ENCODE assay signal across 12 cellular contexts in the genomic region with DNA sequence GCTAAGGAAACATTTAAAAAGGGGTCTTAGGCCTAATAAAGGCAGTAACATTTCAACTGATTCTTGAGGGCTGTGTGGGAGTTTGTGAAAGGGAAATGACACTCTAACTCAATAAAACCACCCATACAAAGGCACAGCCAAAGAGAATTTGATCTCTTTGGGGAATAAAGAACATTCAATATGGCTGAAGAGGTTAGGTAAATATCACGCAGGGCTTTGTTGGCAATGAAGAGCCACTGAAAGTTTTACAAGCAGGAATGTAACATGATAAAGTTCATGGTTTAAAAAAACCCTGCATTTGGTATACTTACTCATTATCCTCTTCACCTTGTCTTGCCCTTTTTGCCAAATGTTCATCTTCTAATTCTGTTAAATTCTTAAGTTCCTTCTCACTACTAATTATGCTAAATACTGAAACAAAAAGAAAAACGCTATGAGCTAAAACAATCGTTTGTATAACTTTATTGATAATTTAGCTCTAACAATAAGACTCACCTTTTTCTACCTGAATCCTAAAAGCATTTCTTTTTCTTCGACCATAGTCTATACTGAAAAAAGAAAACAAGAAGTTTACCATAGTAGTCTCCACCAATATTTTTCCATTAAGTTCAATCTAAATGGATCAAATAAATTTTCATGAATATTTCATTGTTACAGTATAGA. TPM values are rescaled to one million over a fixed set of nuclear protein-coding genes. Genes with fewer than 3 reads are reported as not detected.
DNase-seq lines count a peak whose midpoint lies in the region; ATAC-seq lines count a peak whose summit lies in the region.
"Had no signal": no experiment of that assay in that cellular context is flagged by ENCODE, and none has a peak within 500 bp of the region (broad histone marks: within the 10 kb centered on the region; RNA-seq: fewer than 3 reads in every experiment).

No MANE protein-coding gene starts in this region.

- peak; percentile 90 for DNase-seq in DMS153 (lab: John Stamatoyannopoulos, UW)
- peak; percentile 85 for DNase-seq in NCI-H1092 treated with DMSO at 0.1 percent for 48 hours (lab: John Stamatoyannopoulos, UW)
- peak; percentile 80 for DNase-seq in NCI-H345 treated with DMSO at 0.1 percent for 48 hours (lab: John Stamatoyannopoulos, UW; ENCODE audit: unreplicated experiment)
- DNase-seq in left colon = no peak
- DNase-seq in nucleus accumbens (lab: John Stamatoyannopoulos, UW) = no peak
- DNase-seq in stimulated activated CD4-positive, alpha-beta T cell treated with anti-CD3 and anti-CD28 coated beads, Interleukin-4, amount 100 ng/mL, for 4 hours = no peak
- DNase-seq: activated naive CD4-positive, alpha-beta T cell; retina had no signal

- peak; percentile 97 for ATAC-seq in left colon
- ATAC-seq in HG03521 (IDR thresholded peaks at IDR 0.05; ENCODE audit: unreplicated experiment) = no peak
- ATAC-seq in GM18519 (IDR thresholded peaks at IDR 0.05; ENCODE audit: low FRiP score, unreplicated experiment) = no peak
- ATAC-seq: gastroesophageal sphincter; natural killer cell treated with Interleukin-12 subunit alpha and Interleukin-12 subunit beta and Interleukin-15 and Interleukin-18, amount 100 ng/mL, for 72 hours had no signal

- intact Hi-C loops in left colon (cut with DNase I, micrococcal nuclease) = no loop called here

RNA-seq across cellular contexts. Expression of gene NVL, which starts 12.5 kb away (rescaled TPM):
- 10 to 100 TPM; 29.5 to 40.3 TPM for total RNA-seq in left colon

RNA-seq across cellular contexts. Expression of gene CNIH4, which starts 39.2 kb away (rescaled TPM):
- total RNA-seq in left colon = 10 to 100 TPM; 28.8 to 60.7 TPM

Comparison
In these comparisons a context has a peak if more than half of its experiments do, and no peak if none do; other contexts are left out.
1. DNase-seq: peak in DMS153 (single experiment), NCI-H1092 treated with DMSO at 0.1 percent for 48 hours (single experiment) and NCI-H345 treated with DMSO at 0.1 percent for 48 hours (single experiment); none in left colon (0 of 2), nucleus accumbens (0 of 56) and stimulated activated CD4-positive, alpha-beta T cell treated with anti-CD3 and anti-CD28 coated beads, Interleukin-4, amount 100 ng/mL, for 4 hours (0 of 2).